Comparison of ENCODE assay signal across 1 cellular context in the genomic region with DNA sequence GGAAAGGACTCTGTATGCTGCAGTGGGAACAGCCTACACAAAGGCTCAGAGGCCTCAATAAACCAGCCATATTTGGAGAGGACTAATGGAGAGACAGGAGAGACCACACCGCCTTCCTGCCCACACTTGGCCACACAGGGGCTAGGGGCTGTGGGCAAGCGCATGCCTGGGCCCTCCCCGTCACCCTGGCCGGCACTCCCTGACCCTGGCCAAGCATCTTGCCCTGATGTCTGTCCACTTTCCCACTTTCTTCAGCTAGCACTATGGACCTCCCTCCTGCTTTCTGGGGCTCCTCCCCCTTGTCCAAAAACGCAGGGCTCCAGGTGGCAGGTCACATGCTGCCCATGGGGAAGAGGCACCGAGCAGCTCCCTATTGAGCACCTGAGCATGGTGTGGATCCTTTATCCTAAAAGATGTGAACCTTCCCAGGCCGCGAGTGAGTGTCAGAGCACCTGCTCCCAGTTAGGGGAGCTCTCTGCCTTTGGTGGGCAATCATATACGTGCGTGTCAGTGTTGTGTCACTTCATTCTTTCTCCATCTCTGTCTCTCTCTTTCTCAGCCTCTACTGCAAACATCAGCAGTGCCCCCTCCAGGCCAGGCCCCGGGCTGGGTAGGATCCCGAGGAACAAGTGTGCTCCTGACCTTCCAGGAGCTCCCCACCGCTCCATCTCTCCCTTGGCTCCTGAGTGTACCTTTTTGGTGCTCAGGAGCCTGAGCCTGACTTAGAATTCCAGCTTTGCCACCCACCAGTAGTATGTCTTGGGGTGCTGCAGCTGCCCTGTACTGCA.
TF ChIP-seq lines count a peak whose summit lies in the region.

No MANE protein-coding gene starts in this region.

TF ChIP-seq in H1, 55 proteins besides CTCF, POLR2A, EP300 and RAD21 (continued from another document):
- TF ChIP-seq, protein P1, sequence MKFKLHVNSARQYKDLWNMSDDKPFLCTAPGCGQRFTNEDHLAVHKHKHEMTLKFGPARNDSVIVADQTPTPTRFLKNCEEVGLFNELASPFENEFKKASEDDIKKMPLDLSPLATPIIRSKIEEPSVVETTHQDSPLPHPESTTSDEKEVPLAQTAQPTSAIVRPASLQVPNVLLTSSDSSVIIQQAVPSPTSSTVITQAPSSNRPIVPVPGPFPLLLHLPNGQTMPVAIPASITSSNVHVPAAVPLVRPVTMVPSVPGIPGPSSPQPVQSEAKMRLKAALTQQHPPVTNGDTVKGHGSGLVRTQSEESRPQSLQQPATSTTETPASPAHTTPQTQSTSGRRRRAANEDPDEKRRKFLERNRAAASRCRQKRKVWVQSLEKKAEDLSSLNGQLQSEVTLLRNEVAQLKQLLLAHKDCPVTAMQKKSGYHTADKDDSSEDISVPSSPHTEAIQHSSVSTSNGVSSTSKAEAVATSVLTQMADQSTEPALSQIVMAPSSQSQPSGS (IDR thresholded peaks at IDR 0.05; ENCODE audit: low read length) = no peak
- TF ChIP-seq ZNF274 (IDR thresholded peaks at IDR 0.05; ENCODE audit: borderline replicate concordance, extremely low read depth, low read length) (no peak), SP1 (IDR thresholded peaks at IDR 0.05; ENCODE audit: low read depth, low read length) (no peak), KDM5A (IDR thresholded peaks at IDR 0.05; ENCODE audit: low read length) (no peak), CBX5 (IDR thresholded peaks at IDR 0.05; ENCODE audit: low read depth, low read length) (no peak), POU5F1 (IDR thresholded peaks at IDR 0.05; ENCODE audit: low read depth, low read length) (no peak), CREB1 (IDR thresholded peaks at IDR 0.05) (no peak), SP2 (IDR thresholded peaks at IDR 0.05; ENCODE audit: low read length) (no peak), E2F6 (IDR thresholded peaks at IDR 0.05) (no peak), KDM1A (IDR thresholded peaks at IDR 0.05; ENCODE audit: borderline replicate concordance, low read length) (no peak), ASH2L (IDR thresholded peaks at IDR 0.05; ENCODE audit: low read length) (no peak), FOSL1 (IDR thresholded peaks at IDR 0.05; ENCODE audit: insufficient read depth, low read depth, low read length) (no peak), JUND (IDR thresholded peaks at IDR 0.05; ENCODE audit: low read length) (no peak), GABPA (IDR thresholded peaks at IDR 0.05; ENCODE audit: borderline replicate concordance, insufficient read depth, low read length) (no peak)
- TF ChIP-seq, protein P2, sequence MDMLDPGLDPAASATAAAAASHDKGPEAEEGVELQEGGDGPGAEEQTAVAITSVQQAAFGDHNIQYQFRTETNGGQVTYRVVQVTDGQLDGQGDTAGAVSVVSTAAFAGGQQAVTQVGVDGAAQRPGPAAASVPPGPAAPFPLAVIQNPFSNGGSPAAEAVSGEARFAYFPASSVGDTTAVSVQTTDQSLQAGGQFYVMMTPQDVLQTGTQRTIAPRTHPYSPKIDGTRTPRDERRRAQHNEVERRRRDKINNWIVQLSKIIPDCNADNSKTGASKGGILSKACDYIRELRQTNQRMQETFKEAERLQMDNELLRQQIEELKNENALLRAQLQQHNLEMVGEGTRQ (IDR thresholded peaks at IDR 0.05; ENCODE audit: low read length) = no peak
TF ChIP-seq in H1: peak in this region for 0.
